ENCODE assay signal across 14 cellular contexts in genomic region chr14:85252011-85252410, GRCh38.
DNase-seq lines count a peak whose midpoint lies in the region; ATAC-seq, FAIRE-seq and TF ChIP-seq lines count a peak whose summit lies in the region.
"Had no signal": no experiment of that assay in that cellular context is flagged by ENCODE, and none has a peak within 500 bp of the region (broad histone marks: within the 10 kb centered on the region; RNA-seq: fewer than 3 reads in every experiment).

No MANE protein-coding gene starts in this region.

- no peaks in the 10 kb centered on the region for H3K36me3 Mint-ChIP-seq in T-cell

- no peaks in the 10 kb centered on the region for H3K27me3 ChIP-seq in Panc1 (ENCODE audit: control insufficient read depth, insufficient read depth, low read length)
- H3K27me3 ChIP-seq: adrenal gland, heart left ventricle had no signal

- H3K36me3 ChIP-seq in Panc1 (ENCODE audit: control insufficient read depth, insufficient read depth, low read length), result no peaks in the 10 kb centered on the region
- H3K36me3 ChIP-seq: adrenal gland, heart left ventricle had no signal

- no peak for TF ChIP-seq CTCF in Panc1 (IDR thresholded peaks at IDR 0.05)

- POLR2A ChIA-PET in Panc1 (lab: Charles Lee), result no interaction called here
- POLR2A ChIA-PET in T-cell (lab: Charles Lee), result no interaction called here

- no peaks in the 10 kb centered on the region for H3K27me3 Mint-ChIP-seq in T-cell

- H3K4me3 Mint-ChIP-seq in T-cell, result no peak overlapping the region

- no peak overlapping the region for H3K27ac Mint-ChIP-seq in T-cell

- no peak overlapping the region for H3K27ac ChIP-seq in Panc1 (ENCODE audit: low read length)
- H3K27ac ChIP-seq: adrenal gland, heart left ventricle, HL-60 had no signal

- BruUV-seq in Panc1 (replicated peaks; lab: Mats Ljungman, UMichigan), result no TSS peak

- CTCF ChIA-PET in Panc1 (lab: Charles Lee), result no interaction called here
- CTCF ChIA-PET in T-cell (lab: Charles Lee), result no interaction called here

- no peak overlapping the region for H3K4me3 ChIP-seq in Panc1 (ENCODE audit: low read depth in 2 of 2, low read length in 2 of 2)
- H3K4me3 ChIP-seq: adrenal gland, heart left ventricle had no signal

- ATAC-seq in Panc1 (0 out of 2 replicates have a peak, but pooled peaks have one; percentile 60), T-cell (replicated peaks in 1 of 4) (no peak), GM21360 (IDR thresholded peaks at IDR 0.05; ENCODE audit: unreplicated experiment) (no peak), GM21515 (IDR thresholded peaks at IDR 0.05; ENCODE audit: unreplicated experiment) (no peak)

- intact Hi-C loops in Panc1 (cut with micrococcal nuclease; ENCODE audit: unreplicated experiment), result no loop called here

- in situ Hi-C loops in Panc1 (cut with HindIII; ENCODE audit: low pct_unique_long_range_greater_than_20kb, low sequenced_read_pairs), result no loop called here

- H3K9me3 ChIP-seq in Panc1 (ENCODE audit: control insufficient read depth, insufficient read depth, low read depth, low read length), result no peaks in the 10 kb centered on the region
- H3K9me3 ChIP-seq: adrenal gland, heart left ventricle had no signal

- H3K4me1 ChIP-seq in Panc1 (ENCODE audit: control insufficient read depth, insufficient read depth, low read length), result no peaks in the 10 kb centered on the region
- H3K4me1 ChIP-seq: adrenal gland had no signal

- no peak for FAIRE-seq in GM12891 (lab: Jason Lieb, UNC)

- peaks cover 4 to 20% (median 7%) of the 10 kb centered on the region in 3 donors for H3K9me3 Mint-ChIP-seq in T-cell

- TF ChIP-seq POLR2A in GM12891 (IDR thresholded peaks at IDR 0.05; ENCODE audit: low read depth, low read length), result no peak

- H3K4me1 Mint-ChIP-seq in T-cell, result no peaks in the 10 kb centered on the region

- DNase-seq in GM04503 (ENCODE audit: low read depth), result peak; percentile 44
- peak; percentile 64 for DNase-seq in Panc1 (ENCODE audit: low read depth, low spot score)
- peak; percentile 60 to 87 for DNase-seq in dermis microvascular lymphatic vessel endothelial cell (ENCODE audit: low read depth in 2 of 2)
- DNase-seq in mucosa of gallbladder (ENCODE audit: low spot score), result peak; percentile 12
- DNase-seq in T-cell, result no peak
- no peak for DNase-seq in GM12891 (ENCODE audit: insufficient read length, low spot score)
- DNase-seq: adrenal gland; heart left ventricle; kidney glomerular epithelial cell; NCI-H2029; stimulated activated CD4-positive, alpha-beta T cell treated with anti-CD3 and anti-CD28 coated beads, Interleukin-12 subunit alpha, Interleukin-12 subunit beta, amount 100 ng/mL, for 4 hours had no signal

TF ChIP-seq in GM12891, 5 proteins besides CTCF, POLR2A, EP300 and RAD21:
- TF ChIP-seq SPI1 (IDR thresholded peaks at IDR 0.05; ENCODE audit: low read depth, low read length) (no peak), POLR2AphosphoS5 (IDR thresholded peaks at IDR 0.05; ENCODE audit: low read depth, low read length) (no peak), PAX5 (IDR thresholded peaks at IDR 0.05; ENCODE audit: insufficient read depth, low read length, severe bottlenecking) (no peak), POU2F2 (IDR thresholded peaks at IDR 0.05; ENCODE audit: low read depth, low read length) (no peak), TAF1 (IDR thresholded peaks at IDR 0.05; ENCODE audit: low read depth, low read length) (no peak)

Comparison
In these comparisons a context has a peak if more than half of its experiments do, and no peak if none do; other contexts are left out.
1. DNase-seq: peak in GM04503 (single experiment), Panc1 (single experiment), dermis microvascular lymphatic vessel endothelial cell (2 of 2) and mucosa of gallbladder (single experiment); none in T-cell (0 of 34) and GM12891 (single experiment).